Comparison of ENCODE assay signal across 8 cellular contexts in genomic region chr16:57998992-57999365, GRCh38. TPM values are rescaled to one million over a fixed set of nuclear protein-coding genes. Genes with fewer than 3 reads are reported as not detected.
A peak's percentile ranks its signal among the peaks of the same experiment; 100 is the strongest.
DNase-seq lines count a peak whose midpoint lies in the region; ATAC-seq and TF ChIP-seq lines count a peak whose summit lies in the region.

No MANE protein-coding gene starts in this region.

- peaks cover 24% of the 10 kb centered on the region for H3K4me1 Mint-ChIP-seq in memory B cell

- H3K27me3 Mint-ChIP-seq in memory B cell = no peaks in the 10 kb centered on the region

- peaks cover 12% of the 10 kb centered on the region for H3K36me3 Mint-ChIP-seq in memory B cell

- no peak for ATAC-seq in heart left ventricle
- no peak for ATAC-seq in memory B cell (ENCODE audit: low read depth)

- H3K9me3 Mint-ChIP-seq in memory B cell = no peaks in the 10 kb centered on the region

- DNase-seq in right atrium auricular region (ENCODE audit: low spot score) (no peak), heart left ventricle (no peak), adipocyte (ENCODE audit: low read depth) (no peak), memory B cell (ENCODE audit: low spot score in 2 of 2) (no peak), NOMO-1 (lab: John Stamatoyannopoulos, UW; ENCODE audit: unreplicated experiment in 2 of 2) (no peak), dermis blood vessel endothelial cell (no peak), DMS 273 treated with DMSO at 0.1 percent for 48 hours (lab: John Stamatoyannopoulos, UW) (no peak), NCI-H146 (lab: John Stamatoyannopoulos, UW) (no peak)

- H3K27ac Mint-ChIP-seq in memory B cell = peak overlapping the region; percentile 67

- 71 to 96% (median 79%) methylated on average over 3 of the region's 3 CpGs for WGBS in heart left ventricle, 4 donors

- peaks cover 0 to 38% of the 10 kb centered on the region in 2 donors for H3K4me1 ChIP-seq in right atrium auricular region
- H3K4me1 ChIP-seq in heart left ventricle = peaks cover 3 to 59% (median 32%) of the 10 kb centered on the region in 12 donors
- peaks cover 20% of the 10 kb centered on the region for H3K4me1 ChIP-seq in adipocyte (ENCODE audit: control insufficient read depth, insufficient read depth, low read length)

- peak overlapping the region; percentile 77 for H3K4me3 Mint-ChIP-seq in memory B cell

- intact Hi-C loops in heart left ventricle (cut with DNase I) = loop anchor here in 5 of 10 donors (2.0 to 10.0 kb wide), 4 partner anchors 100 to 422 kb away; no protein-coding TSS in a partner anchor

- H3K4me3 ChIP-seq in right atrium auricular region (peak overlapping the region in 1 of 2 donors; percentile 70), heart left ventricle (peak overlapping the region in 4 of 12 donors; percentile 75 to 84 (median 78)), adipocyte (ENCODE audit: low read length) (peak overlapping the region; percentile 85)

- no peak for TF ChIP-seq POLR2A in heart left ventricle (IDR thresholded peaks at IDR 0.05)

- H3K9me3 ChIP-seq in right atrium auricular region = no peaks in the 10 kb centered on the region
- H3K9me3 ChIP-seq in heart left ventricle = no peaks in the 10 kb centered on the region
- no peaks in the 10 kb centered on the region for H3K9me3 ChIP-seq in adipocyte (ENCODE audit: control insufficient read depth, low read length)

- TF ChIP-seq CTCF in right atrium auricular region (IDR thresholded peaks at IDR 0.05) = no peak
- no peak for TF ChIP-seq CTCF in heart left ventricle (IDR thresholded peaks at IDR 0.05)

- H3K9ac ChIP-seq in adipocyte (ENCODE audit: low read length) = peak overlapping the region; percentile 91

- H3K36me3 ChIP-seq in right atrium auricular region (peaks cover 37% of the 10 kb centered on the region), heart left ventricle (peaks cover 0 to 60% (median 41%) of the 10 kb centered on the region in 9 donors), adipocyte (ENCODE audit: control insufficient read depth, insufficient read depth, low read length, severe bottlenecking) (peaks cover 36% of the 10 kb centered on the region)

- H3K27ac ChIP-seq in right atrium auricular region (peak overlapping the region; percentile 87 to 94), heart left ventricle (peak overlapping the region in 2 of 12 donors; percentile 96 to 97)

- H3K27me3 ChIP-seq in right atrium auricular region = no peaks in the 10 kb centered on the region
- no peaks in the 10 kb centered on the region for H3K27me3 ChIP-seq in heart left ventricle
- no peaks in the 10 kb centered on the region for H3K27me3 ChIP-seq in adipocyte (replicated peaks; ENCODE audit: control insufficient read depth, insufficient read depth, low read length)

RNA-seq across cellular contexts. Expression of gene ZNF319, which starts 1.5 kb away (rescaled TPM):
- 1 to 10 TPM; 5.1 to 6.6 TPM for total RNA-seq in right atrium auricular region
- total RNA-seq in heart left ventricle = 10 to 100 TPM in 1 of 9 donors, 1 to 10 TPM in 8; 6.8 to 10.5 (median 8.6) TPM
- polyA plus RNA-seq in heart left ventricle = 1 to 10 TPM; 5.6 to 5.8 TPM
- total RNA-seq in dermis blood vessel endothelial cell = 3.4 and 6.0 TPM in 2 replicates

RNA-seq across cellular contexts. Expression of gene USB1, which starts 2.2 kb away (rescaled TPM):
- total RNA-seq in right atrium auricular region (10 to 100 TPM; 32.2 to 43.2 TPM), heart left ventricle (10 to 100 TPM; 20.3 to 61.9 (median 34.4) TPM), dermis blood vessel endothelial cell (57.3 and 128 TPM in 2 replicates)
- 10 to 100 TPM; 25.5 to 60.7 TPM for polyA plus RNA-seq in heart left ventricle

RNA-seq across cellular contexts. Expression of gene MMP15, which starts 26.6 kb away (rescaled TPM):
- total RNA-seq in right atrium auricular region (10 to 100 TPM; 36.9 to 52.3 TPM), heart left ventricle (10 to 100 TPM; 24.2 to 84.7 (median 60.9) TPM), dermis blood vessel endothelial cell (24.2 and 32.3 TPM in 2 replicates)
- 10 to 100 TPM; 22.1 to 45.3 TPM for polyA plus RNA-seq in heart left ventricle

RNA-seq across cellular contexts. Expression of gene CNGB1, which starts 28.1 kb away (rescaled TPM):
- total RNA-seq in right atrium auricular region (not detected), heart left ventricle (not detected), dermis blood vessel endothelial cell (not detected in 2 replicates)
- not detected for polyA plus RNA-seq in heart left ventricle
